ENCODE assay signal across 24 cellular contexts in genomic region chr13:108525867-108526266, GRCh38.
"Had no signal": no experiment of that assay in that cellular context is flagged by ENCODE, and none has a peak within 500 bp of the region (broad histone marks: within the 10 kb centered on the region; RNA-seq: fewer than 3 reads in every experiment).

No MANE protein-coding gene starts in this region.

- H3K27ac Mint-ChIP-seq: activated CD4-positive, alpha-beta memory T cell treated with anti-CD3 and anti-CD28 coated beads for 36 hours; activated CD4-positive, alpha-beta T cell treated with anti-CD3 and anti-CD28 coated beads, Interleukin-2, amount 10 ng/mL, durations not matched to agents 24 days and 14 days; activated naive CD4-positive, alpha-beta T cell treated with anti-CD3 and anti-CD28 coated beads, Interleukin-2, amount 10 ng/mL, durations not matched to agents 7 days and 5 days; activated naive CD8-positive, alpha-beta T cell treated with anti-CD3 and anti-CD28 coated beads, Interleukin-2, amount 10 ng/mL, durations not matched to agents 7 days and 5 days; dendritic cell treated with granulocyte-macrophage colony-stimulating factor and Interleukin-4, amounts not matched to agents 40 ng/mL and 50 ng/mL, for 4 days; endodermal cell; natural killer cell treated with Interleukin-12 subunit alpha and Interleukin-12 subunit beta and Interleukin-15 and Interleukin-18, amount 100 ng/mL, for 72 hours had no signal

- H3K4me1 Mint-ChIP-seq: activated CD4-positive, alpha-beta T cell treated with anti-CD3 and anti-CD28 coated beads, Interleukin-2, amount 10 ng/mL, durations not matched to agents 24 days and 14 days; activated naive CD4-positive, alpha-beta T cell treated with anti-CD3 and anti-CD28 coated beads, Interleukin-2, amount 10 ng/mL, durations not matched to agents 7 days and 5 days; activated naive CD8-positive, alpha-beta T cell treated with anti-CD3 and anti-CD28 coated beads, Interleukin-2, amount 10 ng/mL, durations not matched to agents 7 days and 5 days had no signal

- H3K27me3 Mint-ChIP-seq: activated CD4-positive, alpha-beta memory T cell treated with anti-CD3 and anti-CD28 coated beads for 36 hours; activated CD4-positive, alpha-beta T cell treated with anti-CD3 and anti-CD28 coated beads, Interleukin-2, amount 10 ng/mL, durations not matched to agents 24 days and 14 days; activated naive CD4-positive, alpha-beta T cell treated with anti-CD3 and anti-CD28 coated beads, Interleukin-2, amount 10 ng/mL, durations not matched to agents 7 days and 5 days; activated naive CD8-positive, alpha-beta T cell treated with anti-CD3 and anti-CD28 coated beads, Interleukin-2, amount 10 ng/mL, durations not matched to agents 7 days and 5 days; natural killer cell treated with Interleukin-12 subunit alpha and Interleukin-12 subunit beta and Interleukin-15 and Interleukin-18, amount 100 ng/mL, for 72 hours had no signal

- DNase-seq: activated CD4-positive, alpha-beta memory T cell treated with anti-CD3 and anti-CD28 coated beads for 36 hours; activated CD4-positive, alpha-beta T cell treated with anti-CD3 and anti-CD28 coated beads, Interleukin-2, amount 10 ng/mL, durations not matched to agents 24 days and 14 days; activated CD4-positive, CD25-positive, alpha-beta regulatory T cell treated with anti-CD3 and anti-CD28 coated beads, Interleukin-2, amount 50 U/mL, for 72 hours; activated CD8-positive, alpha-beta memory T cell treated with anti-CD3 and anti-CD28 coated beads, Interleukin-2, amount 50 U/mL, for 4 hours; activated gamma-delta T cell; activated naive CD4-positive, alpha-beta T cell treated with anti-CD3 and anti-CD28 coated beads, Interleukin-2, amount 10 ng/mL, durations not matched to agents 7 days and 5 days; activated naive CD8-positive, alpha-beta T cell treated with anti-CD3 and anti-CD28 coated beads, Interleukin-2, amount 10 ng/mL, durations not matched to agents 7 days and 5 days; activated T-cell treated with anti-CD3 and anti-CD28 coated beads, Interleukin-2, amount 50 U/mL, for 1 hour; brain microvascular endothelial cell; caudate nucleus; endodermal cell; foreskin keratinocyte; heart right ventricle; left lung; mucosa of descending colon; posterior cingulate gyrus; right lobe of liver; stimulated activated CD4-positive, alpha-beta T cell treated with anti-CD3 and anti-CD28 coated beads, Interleukin-2, amount 100 ng/mL, for 48 hours; stimulated activated naive CD4-positive, alpha-beta T cell treated with Interleukin-2 at 50 U/mL for 16 hours; testis; transverse colon had no signal

- ATAC-seq: esophagus mucosa; foreskin keratinocyte; heart right ventricle; left lung; mucosa of descending colon; natural killer cell treated with Interleukin-12 subunit alpha and Interleukin-12 subunit beta and Interleukin-15 and Interleukin-18, amount 100 ng/mL, for 72 hours; right lobe of liver had no signal

- H3K36me3 Mint-ChIP-seq: activated CD4-positive, alpha-beta memory T cell treated with anti-CD3 and anti-CD28 coated beads for 36 hours; activated naive CD4-positive, alpha-beta T cell treated with anti-CD3 and anti-CD28 coated beads, Interleukin-2, amount 10 ng/mL, durations not matched to agents 7 days and 5 days; activated naive CD8-positive, alpha-beta T cell treated with anti-CD3 and anti-CD28 coated beads, Interleukin-2, amount 10 ng/mL, durations not matched to agents 7 days and 5 days; natural killer cell treated with Interleukin-12 subunit alpha and Interleukin-12 subunit beta and Interleukin-15 and Interleukin-18, amount 100 ng/mL, for 72 hours had no signal

- H3K4me3 Mint-ChIP-seq: activated CD4-positive, alpha-beta memory T cell treated with anti-CD3 and anti-CD28 coated beads for 36 hours; activated CD4-positive, alpha-beta T cell treated with anti-CD3 and anti-CD28 coated beads, Interleukin-2, amount 10 ng/mL, durations not matched to agents 24 days and 14 days; activated naive CD4-positive, alpha-beta T cell treated with anti-CD3 and anti-CD28 coated beads, Interleukin-2, amount 10 ng/mL, durations not matched to agents 7 days and 5 days; activated naive CD8-positive, alpha-beta T cell treated with anti-CD3 and anti-CD28 coated beads, Interleukin-2, amount 10 ng/mL, durations not matched to agents 7 days and 5 days; dendritic cell treated with granulocyte-macrophage colony-stimulating factor and Interleukin-4, amounts not matched to agents 40 ng/mL and 50 ng/mL, for 4 days; endodermal cell; natural killer cell treated with Interleukin-12 subunit alpha and Interleukin-12 subunit beta and Interleukin-15 and Interleukin-18, amount 100 ng/mL, for 72 hours had no signal

- H3K9me3 Mint-ChIP-seq: activated CD4-positive, alpha-beta memory T cell treated with anti-CD3 and anti-CD28 coated beads for 36 hours; activated CD4-positive, alpha-beta T cell treated with anti-CD3 and anti-CD28 coated beads, Interleukin-2, amount 10 ng/mL, durations not matched to agents 24 days and 14 days; activated naive CD4-positive, alpha-beta T cell treated with anti-CD3 and anti-CD28 coated beads, Interleukin-2, amount 10 ng/mL, durations not matched to agents 7 days and 5 days; activated naive CD8-positive, alpha-beta T cell treated with anti-CD3 and anti-CD28 coated beads, Interleukin-2, amount 10 ng/mL, durations not matched to agents 7 days and 5 days; dendritic cell treated with granulocyte-macrophage colony-stimulating factor and Interleukin-4, amounts not matched to agents 40 ng/mL and 50 ng/mL, for 4 days; endodermal cell had no signal
